ENCODE assay signal across 9 cellular contexts in genomic region chr5:132268698-132269551, GRCh38. TPM values are rescaled to one million over a fixed set of nuclear protein-coding genes. Genes with fewer than 3 reads are reported as not detected.
A peak's percentile ranks its signal among the peaks of the same experiment; 100 is the strongest.
DNase-seq lines count a peak whose midpoint lies in the region; ATAC-seq and TF ChIP-seq lines count a peak whose summit lies in the region.
"Had no signal": no experiment of that assay in that cellular context is flagged by ENCODE, and none has a peak within 500 bp of the region (broad histone marks: within the 10 kb centered on the region; RNA-seq: fewer than 3 reads in every experiment).

No MANE protein-coding gene starts in this region.

- TF ChIP-seq CTCF in HFFc6 (IDR thresholded peaks at IDR 0.05) (no peak), osteocyte (IDR thresholded peaks at IDR 0.05) (no peak)

- no peaks in the 10 kb centered on the region for H3K9me3 ChIP-seq in MG63

- H3K36me3 Mint-ChIP-seq in HFFc6 (ENCODE audit: low read depth) (no peaks in the 10 kb centered on the region), osteocyte (ENCODE audit: unreplicated experiment) (peaks cover 37% of the 10 kb centered on the region)

- H3K4me3 Mint-ChIP-seq in HFFc6 = peak overlapping the region; percentile 46
- no peak overlapping the region for H3K4me3 Mint-ChIP-seq in osteocyte (ENCODE audit: unreplicated experiment)
- H3K4me3 Mint-ChIP-seq: activated CD4-positive, alpha-beta T cell treated with anti-CD3 and anti-CD28 coated beads, Interleukin-2, amount 10 ng/mL, durations not matched to agents 24 days and 14 days had no signal

- H3K27me3 Mint-ChIP-seq in HFFc6 (ENCODE audit: insufficient read depth) = no peaks in the 10 kb centered on the region; the same call in 1 of the 2 replicates
- H3K27me3 Mint-ChIP-seq in osteocyte (ENCODE audit: unreplicated experiment) = no peaks in the 10 kb centered on the region

- H3K4me1 Mint-ChIP-seq in HFFc6 (ENCODE audit: low read depth) (peaks cover 64% of the 10 kb centered on the region), osteocyte (ENCODE audit: unreplicated experiment) (peaks cover 50% of the 10 kb centered on the region)

- peak; percentile 72 for ATAC-seq in GM18508 (IDR thresholded peaks at IDR 0.05; ENCODE audit: insufficient read depth, unreplicated experiment)
- ATAC-seq in SK-N-SH treated with all-trans-retinoic acid at 6 μM for 48 hours = peak; percentile 28

- H3K27ac Mint-ChIP-seq in HFFc6 (peak overlapping the region; percentile 94), osteocyte (ENCODE audit: unreplicated experiment) (peak overlapping the region; percentile 78)
- H3K27ac Mint-ChIP-seq: activated CD4-positive, alpha-beta T cell treated with anti-CD3 and anti-CD28 coated beads, Interleukin-2, amount 10 ng/mL, durations not matched to agents 24 days and 14 days had no signal

- H3K9me3 Mint-ChIP-seq in HFFc6 = no peaks in the 10 kb centered on the region
- no peaks in the 10 kb centered on the region for H3K9me3 Mint-ChIP-seq in osteocyte (ENCODE audit: unreplicated experiment)
- H3K9me3 Mint-ChIP-seq: activated CD4-positive, alpha-beta T cell treated with anti-CD3 and anti-CD28 coated beads, Interleukin-2, amount 10 ng/mL, durations not matched to agents 24 days and 14 days had no signal

- H3K4me3 ChIP-seq in MG63 = no peak overlapping the region

- H3K27me3 ChIP-seq in MG63 = no peaks in the 10 kb centered on the region

- DNase-seq in HFFc6 (peak; percentile 71), osteocyte (ENCODE audit: extremely low spot score, unreplicated experiment) (peak; percentile 90), NAMALWA (ENCODE audit: low spot score) (no peak), NCI-H510A (lab: John Stamatoyannopoulos, UW) (no peak), mucosa of gallbladder (ENCODE audit: low spot score) (no peak), MG63 (no peak)
- DNase-seq: activated CD4-positive, alpha-beta T cell treated with anti-CD3 and anti-CD28 coated beads, Interleukin-2, amount 10 ng/mL, durations not matched to agents 24 days and 14 days had no signal

- peaks cover 74% of the 10 kb centered on the region for H3K36me3 ChIP-seq in MG63

TF ChIP-seq in SK-N-SH treated with all-trans-retinoic acid at 6 μM for 48 hours, 23 proteins besides CTCF, POLR2A, EP300 and RAD21:
- TF ChIP-seq, protein P1, sequence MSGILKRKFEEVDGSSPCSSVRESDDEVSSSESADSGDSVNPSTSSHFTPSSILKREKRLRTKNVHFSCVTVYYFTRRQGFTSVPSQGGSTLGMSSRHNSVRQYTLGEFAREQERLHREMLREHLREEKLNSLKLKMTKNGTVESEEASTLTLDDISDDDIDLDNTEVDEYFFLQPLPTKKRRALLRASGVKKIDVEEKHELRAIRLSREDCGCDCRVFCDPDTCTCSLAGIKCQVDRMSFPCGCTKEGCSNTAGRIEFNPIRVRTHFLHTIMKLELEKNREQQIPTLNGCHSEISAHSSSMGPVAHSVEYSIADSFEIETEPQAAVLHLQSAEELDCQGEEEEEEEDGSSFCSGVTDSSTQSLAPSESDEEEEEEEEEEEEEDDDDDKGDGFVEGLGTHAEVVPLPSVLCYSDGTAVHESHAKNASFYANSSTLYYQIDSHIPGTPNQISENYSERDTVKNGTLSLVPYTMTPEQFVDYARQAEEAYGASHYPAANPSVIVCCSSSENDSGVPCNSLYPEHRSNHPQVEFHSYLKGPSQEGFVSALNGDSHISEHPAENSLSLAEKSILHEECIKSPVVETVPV (CRISPR knock-in tag; IDR thresholded peaks at IDR 0.05) = no peak
- peak; percentile 64 for TF ChIP-seq TCF4 (CRISPR knock-in tag; IDR thresholded peaks at IDR 0.05; ENCODE audit: borderline replicate concordance)
- TF ChIP-seq ZNF70 (CRISPR knock-in tag; IDR thresholded peaks at IDR 0.05) = peak; percentile 68
- TF ChIP-seq ZNF8 (CRISPR knock-in tag; IDR thresholded peaks at IDR 0.05) = 0 out of 2 replicates have a peak, but pooled peaks have one; percentile 8
- TF ChIP-seq PATZ1 (CRISPR knock-in tag; IDR thresholded peaks at IDR 0.05; ENCODE audit: borderline replicate concordance) = 0 out of 2 replicates have a peak, but pooled peaks have one; percentile 33
TF ChIP-seq in SK-N-SH treated with all-trans-retinoic acid at 6 μM for 48 hours: peak in this region for 4.

RNA-seq across cellular contexts. Expression of gene PDLIM4, which starts 11.4 kb away (rescaled TPM):
- total RNA-seq in HFFc6 (2021; fragmentation: NEBNext Ultra II Directional; extraction: Animal tissue kit (Norgen Biotek cat#: 25700)) = 10 to 100 TPM in 4 of 6 experiments, 1 to 10 TPM in 2; 2.5 to 26.4 (median 23.7) TPM
- total RNA-seq in osteocyte = 42.7 and 47.8 TPM in 2 replicates
- 20.7 TPM for total RNA-seq in mucosa of gallbladder
- total RNA-seq in MG63 (2014; rRNA removed; shearing (Covaris generic); ENCODE audit: low replicate concordance) = 71.1 and 130 TPM in 2 replicates

RNA-seq across cellular contexts. Expression of gene SLC22A4, which starts 25.3 kb away (rescaled TPM):
- 10 to 100 TPM; 10.8 to 12.6 (median 11.4) TPM for total RNA-seq in HFFc6 (2021; fragmentation: NEBNext Ultra II Directional; extraction: Animal tissue kit (Norgen Biotek cat#: 25700))
- total RNA-seq in osteocyte (1.4 and 2.5 TPM in 2 replicates), mucosa of gallbladder (0.37 TPM)
- total RNA-seq in MG63 (2014; rRNA removed; shearing (Covaris generic); ENCODE audit: low replicate concordance) = 0.03 and 0.35 TPM in 2 replicates

RNA-seq across cellular contexts. Expression of gene P4HA2, which starts 41.3 kb away (rescaled TPM):
- total RNA-seq in HFFc6 (2021; fragmentation: NEBNext Ultra II Directional; extraction: Animal tissue kit (Norgen Biotek cat#: 25700)) = 100 to 1,000 TPM; 136 to 198 (median 142) TPM
- total RNA-seq in osteocyte = 104 and 117 TPM in 2 replicates
- 47.5 TPM for total RNA-seq in mucosa of gallbladder
- 71.0 and 96.8 TPM in 2 replicates for total RNA-seq in MG63 (2014; rRNA removed; shearing (Covaris generic); ENCODE audit: low replicate concordance)

Comparison
In these comparisons a context has a peak if more than half of its experiments do, and no peak if none do; other contexts are left out.
1. DNase-seq: peak in HFFc6 (single experiment) and osteocyte (single experiment); none in NAMALWA (single experiment), NCI-H510A (single experiment), mucosa of gallbladder (single experiment) and MG63 (single experiment).